31 cellular contexts compared by ENCODE assay signal in the genomic region with DNA sequence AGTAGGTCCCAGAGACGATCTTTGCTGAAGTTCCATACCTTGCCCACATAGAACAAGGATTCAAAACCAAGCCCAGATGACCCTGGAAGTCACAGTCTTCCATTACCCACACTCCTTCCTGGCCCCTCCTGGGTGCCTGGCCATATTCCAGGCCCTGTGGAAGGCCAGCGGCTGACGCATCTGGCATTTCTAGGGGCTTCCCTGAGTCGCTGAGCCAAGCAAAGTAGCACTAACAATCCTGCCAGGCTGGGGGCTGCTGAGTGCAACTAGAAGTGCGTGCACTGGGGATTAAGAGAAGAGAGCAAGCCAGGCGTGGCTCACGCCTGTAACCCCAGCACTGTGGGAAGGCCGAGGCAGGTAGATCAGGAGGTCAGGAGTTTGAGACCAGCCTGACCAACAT.
DNase-seq lines count a peak whose midpoint lies in the region; ATAC-seq and TF ChIP-seq lines count a peak whose summit lies in the region.
"Had no signal": no experiment of that assay in that cellular context is flagged by ENCODE, and none has a peak within 500 bp of the region (broad histone marks: within the 10 kb centered on the region; RNA-seq: fewer than 3 reads in every experiment).

No MANE protein-coding gene starts in this region.

- no peak overlapping the region for H4K8ac ChIP-seq in IMR-90 (ENCODE audit: low read depth in 2 of 2, low read length in 2 of 2)

- H3K9me3 ChIP-seq in IMR-90 (ENCODE audit: control insufficient read depth, insufficient read depth, low read length): no peaks in the 10 kb centered on the region
- no peaks in the 10 kb centered on the region for H3K9me3 ChIP-seq in transverse colon
- H3K9me3 ChIP-seq: A549, gastroesophageal sphincter, psoas muscle had no signal

- H4K20me1 ChIP-seq in IMR-90 (ENCODE audit: insufficient read depth, low read length): no peaks in the 10 kb centered on the region

- no peak overlapping the region for H3K18ac ChIP-seq in IMR-90 (ENCODE audit: low read depth, low read length)

- no peak overlapping the region for H3K27ac ChIP-seq in IMR-90 (ENCODE audit: insufficient read depth, low read length)
- no peak overlapping the region for H3K27ac ChIP-seq in transverse colon
- H3K27ac ChIP-seq: A549, brain microvascular endothelial cell, epithelial cell of prostate, gastroesophageal sphincter, hepatocyte, PC-9, psoas muscle, WERI-Rb-1 had no signal

- no peak overlapping the region for H2BK20ac ChIP-seq in IMR-90 (ENCODE audit: low read depth, low read length)

- H3K4ac ChIP-seq in IMR-90 (ENCODE audit: low read depth, low read length): no peak overlapping the region

- TF ChIP-seq POLR2A in IMR-90 (IDR thresholded peaks at IDR 0.05; ENCODE audit: low read depth, low read length) (no peak), transverse colon (IDR thresholded peaks at IDR 0.05) (no peak)

- no peak overlapping the region for H2AK9ac ChIP-seq in IMR-90 (replicated peaks; ENCODE audit: low read depth, low read length, poor library complexity)

- H3K4me1 ChIP-seq in IMR-90 (ENCODE audit: control insufficient read depth, insufficient read depth, low read length) (no peaks in the 10 kb centered on the region), transverse colon (peaks cover 0 to 4% (median 1%) of the 10 kb centered on the region in 4 donors)
- H3K4me1 ChIP-seq: A549, psoas muscle had no signal

- H3K56ac ChIP-seq in IMR-90 (ENCODE audit: extremely low read depth, insufficient read depth, low read length): no peak overlapping the region

- in situ Hi-C loops in IMR-90 (cut with MboI; ENCODE audit: low sequenced_read_pairs): no loop called here
- in situ Hi-C loops in transverse colon (cut with MboI; ENCODE audit: low pct_ligation_motif_present in 1 of 4, low pct_unique_long_range_greater_than_20kb in 1 of 4, low sequenced_read_pairs in 3 of 4): no loop called here

- no peak overlapping the region for H4K5ac ChIP-seq in IMR-90 (ENCODE audit: low read depth, low read length)

- no peaks in the 10 kb centered on the region for H3K79me1 ChIP-seq in IMR-90 (ENCODE audit: low read depth in 1 of 2, low read length in 2 of 2)

- DNase-seq in A172 (ENCODE audit: low spot score): peak; percentile 26
- peak; percentile 2 for DNase-seq in IMR-90
- peak; percentile 7 to 27 for DNase-seq in cardiac fibroblast (ENCODE audit: low read depth in 2 of 2)
- DNase-seq in kidney tubule cell (ENCODE audit: low spot score): peak; percentile 35
- no peak for DNase-seq in stimulated activated CD4-positive, alpha-beta T cell treated with anti-CD3 and anti-CD28 coated beads, Interleukin-4, amount 100 ng/mL, for 1 hour
- DNase-seq in transverse colon: no peak
- DNase-seq in LoVo (ENCODE audit: low spot score): no peak
- DNase-seq: activated CD4-positive, alpha-beta T cell treated with anti-CD3 and anti-CD28 coated beads for 48 hours; activated gamma-delta T cell treated with Interleukin-2 at 50 U/mL for 16 hours; activated T-cell treated with anti-CD3 and anti-CD28 coated beads, Interleukin-2, amount 50 U/mL, for 4 hours; brain microvascular endothelial cell; CD8-positive, alpha-beta T cell; H7; MM.1S; NCI-H1417 treated with DMSO at 0.1 percent for 48 hours; NCI-H2081 treated with DMSO at 0.1 percent for 48 hours; NK-92 treated with Interleukin-12 subunit alpha and Interleukin-12 subunit beta, amount 100 ng/mL, for 24 hours; PC-9; psoas muscle; SHP77; stimulated activated CD8-positive, alpha-beta memory T cell treated with anti-CD3 and anti-CD28 coated beads, Interleukin-4, amount 100 ng/mL, for 48 hours; stimulated activated naive CD8-positive, alpha-beta T cell treated with anti-CD3 and anti-CD28 coated beads, Interleukin-15, amount 100 ng/mL, for 72 hours; T-helper 9 cell; WERI-Rb-1 had no signal

- H3K4me2 ChIP-seq in IMR-90 (ENCODE audit: low read depth, low read length): no peak overlapping the region
- H3K4me2 ChIP-seq: A549, hepatocyte, PC-9 had no signal

- no peaks in the 10 kb centered on the region for H3K9me1 ChIP-seq in IMR-90 (ENCODE audit: insufficient read depth, low read length)

- H2AK5ac ChIP-seq in IMR-90 (ENCODE audit: low read depth, low read length): no peak overlapping the region

- H3K36me3 ChIP-seq in IMR-90 (ENCODE audit: control insufficient read depth, insufficient read depth, low read length) (no peaks in the 10 kb centered on the region), transverse colon (no peaks in the 10 kb centered on the region)
- H3K36me3 ChIP-seq: brain microvascular endothelial cell, gastroesophageal sphincter, WERI-Rb-1 had no signal

- no peak overlapping the region for H2AFZ ChIP-seq in IMR-90 (replicated peaks; ENCODE audit: low read length, poor library complexity)
- H2AFZ ChIP-seq: hepatocyte, PC-9 had no signal

- dilution Hi-C loops in IMR-90 (cut with HindIII; ENCODE audit: low sequenced_read_pairs, unreplicated experiment): no loop called here

- H3K4me3 ChIP-seq in IMR-90 (ENCODE audit: insufficient read depth, low read depth, low read length) (no peak overlapping the region), cardiac fibroblast (replicated peaks in 1 of 2; ENCODE audit: low read depth in 2 of 2, low read length in 2 of 2) (no peak overlapping the region), transverse colon (no peak overlapping the region)
- H3K4me3 ChIP-seq: A549, gastroesophageal sphincter, hepatocyte, K562, PC-9, psoas muscle had no signal

- CTCF ChIA-PET in IMR-90 (lab: Yijun Ruan, JAX): no interaction called here

- POLR2A ChIA-PET in IMR-90 (lab: Charles Lee; ENCODE audit: unreplicated experiment): no interaction called here

- no peak overlapping the region for H2BK120ac ChIP-seq in IMR-90 (ENCODE audit: low read depth, low read length)

- no peak for TF ChIP-seq CTCF in IMR-90 (conservative IDR thresholded peaks at IDR 0.05; ENCODE audit: low read depth, low read length)
- TF ChIP-seq CTCF in cardiac fibroblast (IDR thresholded peaks at IDR 0.05; ENCODE audit: low read depth, low read length): no peak
- no peak for TF ChIP-seq CTCF in transverse colon (IDR thresholded peaks at IDR 0.05)

- no peak overlapping the region for H2BK15ac ChIP-seq in IMR-90 (ENCODE audit: low read depth, low read length)

- H2BK5ac ChIP-seq in IMR-90 (ENCODE audit: low read depth, low read length, poor library complexity, severe bottlenecking): no peak overlapping the region

- no peak for TF ChIP-seq RAD21 in IMR-90 (IDR thresholded peaks at IDR 0.05; ENCODE audit: low read length)

- H3K9ac ChIP-seq in IMR-90 (ENCODE audit: low read depth, low read length): no peak overlapping the region

- peaks cover 2% of the 10 kb centered on the region; the same call in 1 of the 2 replicates for H3K27me3 ChIP-seq in IMR-90 (ENCODE audit: control insufficient read depth, insufficient read depth, low read length)
- H3K27me3 ChIP-seq in transverse colon: no peaks in the 10 kb centered on the region
- H3K27me3 ChIP-seq: brain microvascular endothelial cell, gastroesophageal sphincter, hepatocyte had no signal

- H3K23ac ChIP-seq in IMR-90 (ENCODE audit: low read depth, low read length): no peak overlapping the region

- ATAC-seq in IMR-90 (ENCODE audit: low read depth) (no peak), HG02840 (IDR thresholded peaks at IDR 0.05; ENCODE audit: low FRiP score, unreplicated experiment) (no peak)
- ATAC-seq: A549; activated T-cell treated with anti-CD3 and anti-CD28 coated beads, Interleukin-2, amount 50 U/mL, for 4 hours; CD8-positive, alpha-beta T cell; gastroesophageal sphincter; K562; left lobe of liver; psoas muscle; stimulated activated naive CD8-positive, alpha-beta T cell treated with anti-CD3 and anti-CD28 coated beads, Interleukin-15, amount 100 ng/mL, for 72 hours had no signal

- TF ChIP-seq EP300 in transverse colon (IDR thresholded peaks at IDR 0.05; ENCODE audit: low read depth): no peak

- 20% methylated on average over 2 of the region's 8 CpGs; no CpG with 5 or more reads in 1 of the 2 experiments for WGBS in IMR-90 (ENCODE audit: extremely low coverage in 2 of 2, insufficient read length in 1 of 2), 2 experiments
- WGBS in transverse colon (ENCODE audit: low coverage in 1 of 2), 2 donors: 72% methylated on average over 8 of the region's 8 CpGs; no CpG with 5 or more reads in 1 of the 2 donors

- H4K91ac ChIP-seq in IMR-90 (ENCODE audit: insufficient read depth, low read depth, low read length): no peak overlapping the region

- intact Hi-C loops in IMR-90 (cut with micrococcal nuclease) (no loop called here), transverse colon (cut with DNase I; ENCODE audit: low total_unique reads) (no loop called here)

- H3K14ac ChIP-seq in IMR-90 (replicated peaks; ENCODE audit: low read depth, low read length): no peak overlapping the region

- no TSS peak for BruUV-seq in IMR-90 (replicated peaks; lab: Mats Ljungman, UMichigan)

TF ChIP-seq in IMR-90, 13 proteins besides CTCF, POLR2A, EP300 and RAD21 (continues in another document):
- TF ChIP-seq CHD1 (IDR thresholded peaks at IDR 0.05; ENCODE audit: low read depth, low read length): no peak
- no peak for TF ChIP-seq RCOR1 (IDR thresholded peaks at IDR 0.05; ENCODE audit: insufficient replicate concordance, low read length)
- TF ChIP-seq FOS (IDR thresholded peaks at IDR 0.05; ENCODE audit: low read depth, low read length): no peak
- no peak for TF ChIP-seq MAFK (IDR thresholded peaks at IDR 0.05; ENCODE audit: low read depth, low read length)
- TF ChIP-seq SMC3 (IDR thresholded peaks at IDR 0.05; ENCODE audit: low read depth, low read length): no peak
- TF ChIP-seq BHLHE40 (IDR thresholded peaks at IDR 0.05; ENCODE audit: low read depth, low read length): no peak
- no peak for TF ChIP-seq NFE2L2 (IDR thresholded peaks at IDR 0.05; ENCODE audit: low read depth, low read length)
- no peak for TF ChIP-seq MAZ (IDR thresholded peaks at IDR 0.05; ENCODE audit: borderline replicate concordance, low read depth, low read length)
- no peak for TF ChIP-seq CEBPB (IDR thresholded peaks at IDR 0.05; ENCODE audit: low read depth, low read length)
- no peak for TF ChIP-seq USF2 (IDR thresholded peaks at IDR 0.05; ENCODE audit: low read depth, low read length)
- no peak for TF ChIP-seq RFX5 (IDR thresholded peaks at IDR 0.05; ENCODE audit: low read depth, low read length)
- no peak for TF ChIP-seq MXI1 (IDR thresholded peaks at IDR 0.05; ENCODE audit: borderline replicate concordance, low read depth, low read length)

Comparison
In these comparisons a context has a peak if more than half of its experiments do, and no peak if none do; other contexts are left out.
1. DNase-seq: peak in A172 (single experiment), IMR-90 (single experiment), cardiac fibroblast (2 of 2) and kidney tubule cell (single experiment); none in stimulated activated CD4-positive, alpha-beta T cell treated with anti-CD3 and anti-CD28 coated beads, Interleukin-4, amount 100 ng/mL, for 1 hour (single experiment), transverse colon (single experiment) and LoVo (single experiment).